In the genomic region with DNA sequence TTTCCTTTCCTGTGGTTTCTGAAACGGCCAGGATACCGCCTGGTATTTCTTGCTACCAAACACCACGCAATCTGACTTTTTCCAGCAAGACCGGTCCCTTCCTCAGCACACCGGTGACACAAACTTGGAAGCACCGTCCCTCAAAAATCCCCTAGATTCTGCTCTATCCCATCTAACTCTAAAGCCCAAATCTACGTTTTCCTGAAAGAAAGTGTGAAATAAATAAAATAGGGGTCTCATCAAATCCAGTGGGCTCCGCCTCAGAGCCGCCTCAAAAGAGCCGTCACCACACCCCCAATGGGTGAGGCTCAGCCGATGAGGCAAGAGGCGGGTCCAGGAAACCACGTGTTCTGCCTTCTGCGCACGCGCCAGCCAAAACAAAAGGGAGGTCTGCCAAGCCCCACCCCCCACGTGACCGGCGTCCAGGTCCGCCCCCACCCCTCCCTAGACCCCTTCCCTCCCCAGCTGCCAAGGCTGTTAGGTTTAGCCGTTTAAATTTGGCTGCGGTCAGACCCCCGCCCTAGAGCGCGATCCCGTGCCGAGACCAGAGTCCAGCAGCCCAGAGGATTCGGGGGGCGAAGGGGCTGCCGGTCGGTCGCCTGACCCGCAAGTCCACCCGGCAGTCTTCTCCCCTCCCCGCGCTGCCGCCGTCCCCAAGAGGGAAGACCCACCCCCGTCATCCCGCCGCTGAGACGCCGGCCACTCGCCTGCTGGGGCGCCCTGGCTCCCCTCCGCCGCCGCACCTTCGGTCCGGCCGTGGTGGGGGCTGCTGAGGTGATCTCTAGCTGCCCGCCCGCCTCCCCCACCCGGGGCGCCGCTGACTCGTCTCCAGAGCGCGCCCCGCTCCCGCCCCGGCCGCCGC, we compare ENCODE assay signal across 1 cellular context.
TF ChIP-seq lines count a peak whose summit lies in the region.

No MANE protein-coding gene starts in this region.

TF ChIP-seq in GM12878, 131 proteins besides CTCF, POLR2A, EP300 and RAD21 (continued from another document and continues in another):
- TF ChIP-seq ZBED1 (IDR thresholded peaks at IDR 0.05; ENCODE audit: borderline replicate concordance), result 0 out of 2 replicates have a peak, but pooled peaks have one; percentile 10
- peak; percentile 17; the same call in 1 of the 2 replicates for TF ChIP-seq CHD2 (IDR thresholded peaks at IDR 0.05; ENCODE audit: borderline replicate concordance, low read depth, low read length)
- no peak for TF ChIP-seq ZNF217 (IDR thresholded peaks at IDR 0.05)
- TF ChIP-seq RUNX3 (IDR thresholded peaks at IDR 0.05; ENCODE audit: low read length), result peak; percentile 63
- TF ChIP-seq BACH1 (IDR thresholded peaks at IDR 0.05; ENCODE audit: borderline replicate concordance), result no peak
- TF ChIP-seq, protein P1, sequence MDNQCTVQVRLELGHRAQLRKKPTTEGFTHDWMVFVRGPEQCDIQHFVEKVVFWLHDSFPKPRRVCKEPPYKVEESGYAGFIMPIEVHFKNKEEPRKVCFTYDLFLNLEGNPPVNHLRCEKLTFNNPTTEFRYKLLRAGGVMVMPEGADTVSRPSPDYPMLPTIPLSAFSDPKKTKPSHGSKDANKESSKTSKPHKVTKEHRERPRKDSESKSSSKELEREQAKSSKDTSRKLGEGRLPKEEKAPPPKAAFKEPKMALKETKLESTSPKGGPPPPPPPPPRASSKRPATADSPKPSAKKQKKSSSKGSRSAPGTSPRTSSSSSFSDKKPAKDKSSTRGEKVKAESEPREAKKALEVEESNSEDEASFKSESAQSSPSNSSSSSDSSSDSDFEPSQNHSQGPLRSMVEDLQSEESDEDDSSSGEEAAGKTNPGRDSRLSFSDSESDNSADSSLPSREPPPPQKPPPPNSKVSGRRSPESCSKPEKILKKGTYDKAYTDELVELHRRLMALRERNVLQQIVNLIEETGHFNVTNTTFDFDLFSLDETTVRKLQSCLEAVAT (IDR thresholded peaks at IDR 0.05), result 0 out of 2 replicates have a peak, but pooled peaks have one; percentile 45
- TF ChIP-seq MXI1 (IDR thresholded peaks at IDR 0.05; ENCODE audit: low read depth, low read length), result peak; percentile 55; the same call in 1 of the 2 replicates
- TF ChIP-seq BCL11A (IDR thresholded peaks at IDR 0.05; ENCODE audit: low read depth, low read length), result no peak
- TF ChIP-seq, protein P2, sequence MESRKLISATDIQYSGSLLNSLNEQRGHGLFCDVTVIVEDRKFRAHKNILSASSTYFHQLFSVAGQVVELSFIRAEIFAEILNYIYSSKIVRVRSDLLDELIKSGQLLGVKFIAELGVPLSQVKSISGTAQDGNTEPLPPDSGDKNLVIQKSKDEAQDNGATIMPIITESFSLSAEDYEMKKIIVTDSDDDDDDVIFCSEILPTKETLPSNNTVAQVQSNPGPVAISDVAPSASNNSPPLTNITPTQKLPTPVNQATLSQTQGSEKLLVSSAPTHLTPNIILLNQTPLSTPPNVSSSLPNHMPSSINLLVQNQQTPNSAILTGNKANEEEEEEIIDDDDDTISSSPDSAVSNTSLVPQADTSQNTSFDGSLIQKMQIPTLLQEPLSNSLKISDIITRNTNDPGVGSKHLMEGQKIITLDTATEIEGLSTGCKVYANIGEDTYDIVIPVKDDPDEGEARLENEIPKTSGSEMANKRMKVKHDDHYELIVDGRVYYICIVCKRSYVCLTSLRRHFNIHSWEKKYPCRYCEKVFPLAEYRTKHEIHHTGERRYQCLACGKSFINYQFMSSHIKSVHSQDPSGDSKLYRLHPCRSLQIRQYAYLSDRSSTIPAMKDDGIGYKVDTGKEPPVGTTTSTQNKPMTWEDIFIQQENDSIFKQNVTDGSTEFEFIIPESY (IDR thresholded peaks at IDR 0.05), result no peak
- TF ChIP-seq, protein P3, sequence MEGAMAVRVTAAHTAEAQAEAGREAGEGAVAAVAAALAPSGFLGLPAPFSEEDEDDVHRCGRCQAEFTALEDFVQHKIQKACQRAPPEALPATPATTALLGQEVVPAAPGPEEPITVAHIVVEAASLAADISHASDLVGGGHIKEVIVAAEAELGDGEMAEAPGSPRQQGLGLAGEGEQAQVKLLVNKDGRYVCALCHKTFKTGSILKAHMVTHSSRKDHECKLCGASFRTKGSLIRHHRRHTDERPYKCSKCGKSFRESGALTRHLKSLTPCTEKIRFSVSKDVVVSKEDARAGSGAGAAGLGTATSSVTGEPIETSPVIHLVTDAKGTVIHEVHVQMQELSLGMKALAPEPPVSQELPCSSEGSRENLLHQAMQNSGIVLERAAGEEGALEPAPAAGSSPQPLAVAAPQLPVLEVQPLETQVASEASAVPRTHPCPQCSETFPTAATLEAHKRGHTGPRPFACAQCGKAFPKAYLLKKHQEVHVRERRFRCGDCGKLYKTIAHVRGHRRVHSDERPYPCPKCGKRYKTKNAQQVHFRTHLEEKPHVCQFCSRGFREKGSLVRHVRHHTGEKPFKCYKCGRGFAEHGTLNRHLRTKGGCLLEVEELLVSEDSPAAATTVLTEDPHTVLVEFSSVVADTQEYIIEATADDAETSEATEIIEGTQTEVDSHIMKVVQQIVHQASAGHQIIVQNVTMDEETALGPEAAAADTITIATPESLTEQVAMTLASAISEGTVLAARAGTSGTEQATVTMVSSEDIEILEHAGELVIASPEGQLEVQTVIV (IDR thresholded peaks at IDR 0.05; ENCODE audit: borderline replicate concordance, partially characterized antibody), result no peak
- TF ChIP-seq CREM (IDR thresholded peaks at IDR 0.05; ENCODE audit: low read depth), result no peak
- TF ChIP-seq, protein P4, sequence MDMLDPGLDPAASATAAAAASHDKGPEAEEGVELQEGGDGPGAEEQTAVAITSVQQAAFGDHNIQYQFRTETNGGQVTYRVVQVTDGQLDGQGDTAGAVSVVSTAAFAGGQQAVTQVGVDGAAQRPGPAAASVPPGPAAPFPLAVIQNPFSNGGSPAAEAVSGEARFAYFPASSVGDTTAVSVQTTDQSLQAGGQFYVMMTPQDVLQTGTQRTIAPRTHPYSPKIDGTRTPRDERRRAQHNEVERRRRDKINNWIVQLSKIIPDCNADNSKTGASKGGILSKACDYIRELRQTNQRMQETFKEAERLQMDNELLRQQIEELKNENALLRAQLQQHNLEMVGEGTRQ (IDR thresholded peaks at IDR 0.05; ENCODE audit: borderline replicate concordance, low read depth, low read length), result peak; percentile 93
- no peak for TF ChIP-seq SIN3A (IDR thresholded peaks at IDR 0.05; ENCODE audit: low read depth, low read length)
- no peak for TF ChIP-seq RB1 (IDR thresholded peaks at IDR 0.05; ENCODE audit: borderline replicate concordance)
- no peak for TF ChIP-seq ZSCAN29 (IDR thresholded peaks at IDR 0.05)
- TF ChIP-seq, protein P5, sequence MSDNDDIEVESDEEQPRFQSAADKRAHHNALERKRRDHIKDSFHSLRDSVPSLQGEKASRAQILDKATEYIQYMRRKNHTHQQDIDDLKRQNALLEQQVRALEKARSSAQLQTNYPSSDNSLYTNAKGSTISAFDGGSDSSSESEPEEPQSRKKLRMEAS (IDR thresholded peaks at IDR 0.05; ENCODE audit: low read depth, low read length), result peak; percentile 83
- TF ChIP-seq EGR1 (IDR thresholded peaks at IDR 0.05; ENCODE audit: borderline replicate concordance in 1 of 2, low read depth in 2 of 2, low read length in 2 of 2), result peak in 1 of 2 experiments; percentile 38; a peak in 2 of 3 replicates
- TF ChIP-seq DPF2 (IDR thresholded peaks at IDR 0.05), result peak; percentile 43; the same call in 1 of the 2 replicates
- 0 out of 2 replicates have a peak, but pooled peaks have one; percentile 7 for TF ChIP-seq YY1 (IDR thresholded peaks at IDR 0.05; ENCODE audit: low read depth, low read length)
- TF ChIP-seq, protein P6, sequence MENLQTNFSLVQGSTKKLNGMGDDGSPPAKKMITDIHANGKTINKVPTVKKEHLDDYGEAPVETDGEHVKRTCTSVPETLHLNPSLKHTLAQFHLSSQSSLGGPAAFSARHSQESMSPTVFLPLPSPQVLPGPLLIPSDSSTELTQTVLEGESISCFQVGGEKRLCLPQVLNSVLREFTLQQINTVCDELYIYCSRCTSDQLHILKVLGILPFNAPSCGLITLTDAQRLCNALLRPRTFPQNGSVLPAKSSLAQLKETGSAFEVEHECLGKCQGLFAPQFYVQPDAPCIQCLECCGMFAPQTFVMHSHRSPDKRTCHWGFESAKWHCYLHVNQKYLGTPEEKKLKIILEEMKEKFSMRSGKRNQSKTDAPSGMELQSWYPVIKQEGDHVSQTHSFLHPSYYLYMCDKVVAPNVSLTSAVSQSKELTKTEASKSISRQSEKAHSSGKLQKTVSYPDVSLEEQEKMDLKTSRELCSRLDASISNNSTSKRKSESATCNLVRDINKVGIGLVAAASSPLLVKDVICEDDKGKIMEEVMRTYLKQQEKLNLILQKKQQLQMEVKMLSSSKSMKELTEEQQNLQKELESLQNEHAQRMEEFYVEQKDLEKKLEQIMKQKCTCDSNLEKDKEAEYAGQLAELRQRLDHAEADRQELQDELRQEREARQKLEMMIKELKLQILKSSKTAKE (IDR thresholded peaks at IDR 0.05; ENCODE audit: low read depth, poor library complexity, severe bottlenecking), result peak; percentile 30
- TF ChIP-seq PML (IDR thresholded peaks at IDR 0.05; ENCODE audit: low read length), result 0 out of 2 replicates have a peak, but pooled peaks have one; percentile 53
- TF ChIP-seq SP1 (IDR thresholded peaks at IDR 0.05; ENCODE audit: low read depth, low read length), result peak; percentile 47
- TF ChIP-seq IRF4 (IDR thresholded peaks at IDR 0.05; ENCODE audit: low read depth, low read length), result 0 out of 2 replicates have a peak, but pooled peaks have one; percentile 7
- TF ChIP-seq, protein P7, sequence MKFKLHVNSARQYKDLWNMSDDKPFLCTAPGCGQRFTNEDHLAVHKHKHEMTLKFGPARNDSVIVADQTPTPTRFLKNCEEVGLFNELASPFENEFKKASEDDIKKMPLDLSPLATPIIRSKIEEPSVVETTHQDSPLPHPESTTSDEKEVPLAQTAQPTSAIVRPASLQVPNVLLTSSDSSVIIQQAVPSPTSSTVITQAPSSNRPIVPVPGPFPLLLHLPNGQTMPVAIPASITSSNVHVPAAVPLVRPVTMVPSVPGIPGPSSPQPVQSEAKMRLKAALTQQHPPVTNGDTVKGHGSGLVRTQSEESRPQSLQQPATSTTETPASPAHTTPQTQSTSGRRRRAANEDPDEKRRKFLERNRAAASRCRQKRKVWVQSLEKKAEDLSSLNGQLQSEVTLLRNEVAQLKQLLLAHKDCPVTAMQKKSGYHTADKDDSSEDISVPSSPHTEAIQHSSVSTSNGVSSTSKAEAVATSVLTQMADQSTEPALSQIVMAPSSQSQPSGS (IDR thresholded peaks at IDR 0.05; ENCODE audit: low read length), result no peak
- 0 out of 2 replicates have a peak, but pooled peaks have one; percentile 51 for TF ChIP-seq IKZF1 (conservative IDR thresholded peaks at IDR 0.05)
- no peak for TF ChIP-seq FOXM1 (IDR thresholded peaks at IDR 0.05; ENCODE audit: low read depth, low read length)
- 0 out of 2 replicates have a peak, but pooled peaks have one; percentile 3 for TF ChIP-seq EED (IDR thresholded peaks at IDR 0.05; ENCODE audit: low read depth)
- TF ChIP-seq BRCA1 (IDR thresholded peaks at IDR 0.05; ENCODE audit: low read depth, low read length), result no peak
- peak; percentile 59 for TF ChIP-seq NRF1 (conservative IDR thresholded peaks at IDR 0.05; ENCODE audit: low read depth, low read length)
- TF ChIP-seq, protein P8, sequence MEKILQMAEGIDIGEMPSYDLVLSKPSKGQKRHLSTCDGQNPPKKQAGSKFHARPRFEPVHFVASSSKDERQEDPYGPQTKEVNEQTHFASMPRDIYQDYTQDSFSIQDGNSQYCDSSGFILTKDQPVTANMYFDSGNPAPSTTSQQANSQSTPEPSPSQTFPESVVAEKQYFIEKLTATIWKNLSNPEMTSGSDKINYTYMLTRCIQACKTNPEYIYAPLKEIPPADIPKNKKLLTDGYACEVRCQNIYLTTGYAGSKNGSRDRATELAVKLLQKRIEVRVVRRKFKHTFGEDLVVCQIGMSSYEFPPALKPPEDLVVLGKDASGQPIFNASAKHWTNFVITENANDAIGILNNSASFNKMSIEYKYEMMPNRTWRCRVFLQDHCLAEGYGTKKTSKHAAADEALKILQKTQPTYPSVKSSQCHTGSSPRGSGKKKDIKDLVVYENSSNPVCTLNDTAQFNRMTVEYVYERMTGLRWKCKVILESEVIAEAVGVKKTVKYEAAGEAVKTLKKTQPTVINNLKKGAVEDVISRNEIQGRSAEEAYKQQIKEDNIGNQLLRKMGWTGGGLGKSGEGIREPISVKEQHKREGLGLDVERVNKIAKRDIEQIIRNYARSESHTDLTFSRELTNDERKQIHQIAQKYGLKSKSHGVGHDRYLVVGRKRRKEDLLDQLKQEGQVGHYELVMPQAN (conservative IDR thresholded peaks at IDR 0.05), result peak; percentile 16
- no peak for TF ChIP-seq FOS (IDR thresholded peaks at IDR 0.05; ENCODE audit: borderline replicate concordance, extremely low read depth, insufficient read length)
- TF ChIP-seq ZNF24 (IDR thresholded peaks at IDR 0.05), result 0 out of 2 replicates have a peak, but pooled peaks have one; percentile 25
- 0 out of 2 replicates have a peak, but pooled peaks have one; percentile 6 for TF ChIP-seq MYB (IDR thresholded peaks at IDR 0.05; ENCODE audit: borderline replicate concordance, low read depth, low read length)
- TF ChIP-seq NFIC (IDR thresholded peaks at IDR 0.05; ENCODE audit: low read depth, low read length), result no peak
- TF ChIP-seq, protein P9, sequence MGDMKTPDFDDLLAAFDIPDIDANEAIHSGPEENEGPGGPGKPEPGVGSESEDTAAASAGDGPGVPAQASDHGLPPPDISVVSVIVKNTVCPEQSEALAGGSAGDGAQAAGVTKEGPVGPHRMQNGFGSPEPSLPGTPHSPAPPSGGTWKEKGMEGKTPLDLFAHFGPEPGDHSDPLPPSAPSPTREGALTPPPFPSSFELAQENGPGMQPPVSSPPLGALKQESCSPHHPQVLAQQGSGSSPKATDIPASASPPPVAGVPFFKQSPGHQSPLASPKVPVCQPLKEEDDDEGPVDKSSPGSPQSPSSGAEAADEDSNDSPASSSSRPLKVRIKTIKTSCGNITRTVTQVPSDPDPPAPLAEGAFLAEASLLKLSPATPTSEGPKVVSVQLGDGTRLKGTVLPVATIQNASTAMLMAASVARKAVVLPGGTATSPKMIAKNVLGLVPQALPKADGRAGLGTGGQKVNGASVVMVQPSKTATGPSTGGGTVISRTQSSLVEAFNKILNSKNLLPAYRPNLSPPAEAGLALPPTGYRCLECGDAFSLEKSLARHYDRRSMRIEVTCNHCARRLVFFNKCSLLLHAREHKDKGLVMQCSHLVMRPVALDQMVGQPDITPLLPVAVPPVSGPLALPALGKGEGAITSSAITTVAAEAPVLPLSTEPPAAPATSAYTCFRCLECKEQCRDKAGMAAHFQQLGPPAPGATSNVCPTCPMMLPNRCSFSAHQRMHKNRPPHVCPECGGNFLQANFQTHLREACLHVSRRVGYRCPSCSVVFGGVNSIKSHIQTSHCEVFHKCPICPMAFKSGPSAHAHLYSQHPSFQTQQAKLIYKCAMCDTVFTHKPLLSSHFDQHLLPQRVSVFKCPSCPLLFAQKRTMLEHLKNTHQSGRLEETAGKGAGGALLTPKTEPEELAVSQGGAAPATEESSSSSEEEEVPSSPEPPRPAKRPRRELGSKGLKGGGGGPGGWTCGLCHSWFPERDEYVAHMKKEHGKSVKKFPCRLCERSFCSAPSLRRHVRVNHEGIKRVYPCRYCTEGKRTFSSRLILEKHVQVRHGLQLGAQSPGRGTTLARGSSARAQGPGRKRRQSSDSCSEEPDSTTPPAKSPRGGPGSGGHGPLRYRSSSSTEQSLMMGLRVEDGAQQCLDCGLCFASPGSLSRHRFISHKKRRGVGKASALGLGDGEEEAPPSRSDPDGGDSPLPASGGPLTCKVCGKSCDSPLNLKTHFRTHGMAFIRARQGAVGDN (IDR thresholded peaks at IDR 0.05), result no peak
- no peak for TF ChIP-seq EZH2 (IDR thresholded peaks at IDR 0.05; ENCODE audit: borderline replicate concordance, control insufficient read depth, low read depth, low read length)
- 0 out of 2 replicates have a peak, but pooled peaks have one; percentile 11 for TF ChIP-seq TARDBP (IDR thresholded peaks at IDR 0.05; ENCODE audit: borderline replicate concordance)
- TF ChIP-seq NR2F1 (conservative IDR thresholded peaks at IDR 0.05), result 0 out of 2 replicates have a peak, but pooled peaks have one; percentile 20
- peak; percentile 25; the same call in 1 of the 2 replicates for TF ChIP-seq HCFC1 (IDR thresholded peaks at IDR 0.05; ENCODE audit: low read length)
